In genomic region chr2:101740555-101740964, GRCh38 we compare ENCODE assay signal across 1 cellular context.
TF ChIP-seq lines count a peak whose summit lies in the region.

No MANE protein-coding gene starts in this region.

TF ChIP-seq in A549, 52 proteins besides CTCF, POLR2A, EP300 and RAD21:
- TF ChIP-seq MAFK (IDR thresholded peaks at IDR 0.05; ENCODE audit: partially characterized antibody): peak; percentile 83
- no peak for TF ChIP-seq TP53 (CRISPR knock-in tag; IDR thresholded peaks at IDR 0.05)
